In genomic region chr1:8154621-8155052, GRCh38 we compare ENCODE assay signal across 12 cellular contexts.
DNase-seq lines count a peak whose midpoint lies in the region; ATAC-seq and TF ChIP-seq lines count a peak whose summit lies in the region.
"Had no signal": no experiment of that assay in that cellular context is flagged by ENCODE, and none has a peak within 500 bp of the region (broad histone marks: within the 10 kb centered on the region; RNA-seq: fewer than 3 reads in every experiment).

No MANE protein-coding gene starts in this region.

- TF ChIP-seq CTCF in type B pancreatic cell (conservative IDR thresholded peaks at IDR 0.05) = no peak
- no peak for TF ChIP-seq CTCF in brain microvascular endothelial cell (IDR thresholded peaks at IDR 0.05; ENCODE audit: low read depth, low read length, missing control alignments)

- H3K27ac ChIP-seq in brain microvascular endothelial cell = no peak overlapping the region
- H3K27ac ChIP-seq: left ventricle myocardium inferior, tibial artery had no signal

- H3K9me3 Mint-ChIP-seq in activated naive CD4-positive, alpha-beta T cell treated with anti-CD3 and anti-CD28 coated beads, Interleukin-2, amount 10 ng/mL, durations not matched to agents 7 days and 5 days = peaks cover 16% of the 10 kb centered on the region
- no peaks in the 10 kb centered on the region for H3K9me3 Mint-ChIP-seq in type B pancreatic cell

- peak overlapping the region; percentile 21 for H3K27ac Mint-ChIP-seq in activated naive CD4-positive, alpha-beta T cell treated with anti-CD3 and anti-CD28 coated beads, Interleukin-2, amount 10 ng/mL, durations not matched to agents 7 days and 5 days
- H3K27ac Mint-ChIP-seq in type B pancreatic cell = peak overlapping the region; percentile 81
- H3K27ac Mint-ChIP-seq: IgD-negative memory B cell had no signal

- no peaks in the 10 kb centered on the region for H3K27me3 ChIP-seq in brain microvascular endothelial cell (replicated peaks)
- H3K27me3 ChIP-seq: SJSA1, tibial artery had no signal

- peaks cover 46% of the 10 kb centered on the region for H3K4me1 Mint-ChIP-seq in activated naive CD4-positive, alpha-beta T cell treated with anti-CD3 and anti-CD28 coated beads, Interleukin-2, amount 10 ng/mL, durations not matched to agents 7 days and 5 days
- H3K4me1 Mint-ChIP-seq in type B pancreatic cell (ENCODE audit: unreplicated experiment) = peaks cover 17% of the 10 kb centered on the region

- H3K4me3 Mint-ChIP-seq in activated naive CD4-positive, alpha-beta T cell treated with anti-CD3 and anti-CD28 coated beads, Interleukin-2, amount 10 ng/mL, durations not matched to agents 7 days and 5 days = no peak overlapping the region
- peak overlapping the region; percentile 79 for H3K4me3 Mint-ChIP-seq in type B pancreatic cell
- H3K4me3 Mint-ChIP-seq: IgD-negative memory B cell had no signal

- DNase-seq in activated naive CD4-positive, alpha-beta T cell treated with anti-CD3 and anti-CD28 coated beads, Interleukin-2, amount 10 ng/mL, durations not matched to agents 7 days and 5 days = no peak
- no peak for DNase-seq in activated naive CD4-positive, alpha-beta T cell (lab: John Stamatoyannopoulos, UW)
- peak; percentile 94 for DNase-seq in SK-MEL-5 (ENCODE audit: low read depth, low spot score)
- DNase-seq in iris pigment epithelial cell (ENCODE audit: low read depth) = peak; percentile 83
- no peak for DNase-seq in type B pancreatic cell (ENCODE audit: extremely low spot score, unreplicated experiment)
- DNase-seq in 8988T = no peak
- DNase-seq in brain microvascular endothelial cell = no peak
- DNase-seq: left ventricle myocardium inferior, tibial artery had no signal

- ATAC-seq in HG03571 (IDR thresholded peaks at IDR 0.05; ENCODE audit: unreplicated experiment) = no peak

- CTCF ChIA-PET in activated naive CD4-positive, alpha-beta T cell treated with anti-CD3 and anti-CD28 coated beads, Interleukin-2, amount 10 ng/mL, durations not matched to agents 7 days and 5 days (lab: Charles Lee) = interaction anchor here (0.9 kb wide), 1 partner anchor 11 kb away, joined by 3 read pairs; no protein-coding TSS in a partner anchor

- peaks cover 67% of the 10 kb centered on the region for H3K27me3 Mint-ChIP-seq in activated naive CD4-positive, alpha-beta T cell treated with anti-CD3 and anti-CD28 coated beads, Interleukin-2, amount 10 ng/mL, durations not matched to agents 7 days and 5 days
- no peaks in the 10 kb centered on the region for H3K27me3 Mint-ChIP-seq in type B pancreatic cell

- no peak overlapping the region for H3K4me3 ChIP-seq in brain microvascular endothelial cell (ENCODE audit: low read depth, low read length)
- H3K4me3 ChIP-seq: left ventricle myocardium inferior, SJSA1, tibial artery had no signal

- H3K36me3 Mint-ChIP-seq in activated naive CD4-positive, alpha-beta T cell treated with anti-CD3 and anti-CD28 coated beads, Interleukin-2, amount 10 ng/mL, durations not matched to agents 7 days and 5 days = peaks cover 19% of the 10 kb centered on the region
- no peaks in the 10 kb centered on the region for H3K36me3 Mint-ChIP-seq in type B pancreatic cell
- H3K36me3 Mint-ChIP-seq: IgD-negative memory B cell had no signal

- no peaks in the 10 kb centered on the region for H3K36me3 ChIP-seq in brain microvascular endothelial cell (replicated peaks)
- H3K36me3 ChIP-seq: left ventricle myocardium inferior, SJSA1, tibial artery had no signal

- in situ Hi-C loops in SK-MEL-5 (cut with HindIII; ENCODE audit: low pct_unique_long_range_greater_than_20kb, low sequenced_read_pairs) (no loop called here), brain microvascular endothelial cell (cut with HindIII; ENCODE audit: low pct_ligation_motif_present, low sequenced_read_pairs) (no loop called here)

Comparison
In these comparisons a context has a peak if more than half of its experiments do, and no peak if none do; other contexts are left out.
1. DNase-seq: peak in SK-MEL-5 (single experiment) and iris pigment epithelial cell (single experiment); none in activated naive CD4-positive, alpha-beta T cell treated with anti-CD3 and anti-CD28 coated beads, Interleukin-2, amount 10 ng/mL, durations not matched to agents 7 days and 5 days (single experiment), activated naive CD4-positive, alpha-beta T cell (0 of 4), type B pancreatic cell (single experiment), 8988T (single experiment) and brain microvascular endothelial cell (single experiment).